Comparison of ENCODE assay signal across 13 cellular contexts in the genomic region with DNA sequence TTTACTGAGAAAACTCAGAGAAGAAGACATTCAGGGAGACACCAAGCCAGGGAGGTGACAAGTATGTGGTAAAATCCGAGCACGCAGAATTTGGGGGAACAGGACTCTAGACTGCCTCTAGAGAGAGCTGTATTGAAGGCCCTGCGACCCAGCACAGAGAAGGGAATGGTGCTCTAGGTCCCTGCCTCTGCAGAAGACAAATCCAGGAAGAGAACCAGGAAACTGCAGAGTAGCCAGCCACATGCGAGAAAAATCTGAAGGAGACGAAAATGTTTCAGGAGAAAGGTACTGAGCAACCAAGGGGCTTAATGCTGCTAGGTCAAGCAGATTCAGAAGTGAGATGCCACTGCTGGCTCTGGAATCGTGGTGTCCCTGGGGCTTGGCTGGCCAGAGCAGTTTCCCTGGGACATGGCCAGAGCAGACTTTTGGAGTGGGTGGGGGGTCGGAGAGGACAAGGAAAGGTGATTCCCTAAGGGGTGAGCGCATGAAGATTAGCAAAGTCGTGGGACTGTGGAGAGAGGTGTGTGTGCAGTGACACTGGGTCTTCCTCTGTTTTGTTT.
A peak's percentile ranks its signal among the peaks of the same experiment; 100 is the strongest.
DNase-seq lines count a peak whose midpoint lies in the region; ATAC-seq and TF ChIP-seq lines count a peak whose summit lies in the region.
"Had no signal": no experiment of that assay in that cellular context is flagged by ENCODE, and none has a peak within 500 bp of the region (broad histone marks: within the 10 kb centered on the region; RNA-seq: fewer than 3 reads in every experiment).

No MANE protein-coding gene starts in this region.

- peak; percentile 56 for DNase-seq in right atrium auricular region (ENCODE audit: low spot score)
- no peak for DNase-seq in left ventricle myocardium superior
- no peak for DNase-seq in activated CD8-positive, alpha-beta T cell treated with anti-CD3 and anti-CD28 coated beads for 36 hours
- no peak for DNase-seq in fibroblast of lung (ENCODE audit: low read depth in 2 of 2)
- no peak for DNase-seq in GOT3 (lab: John Stamatoyannopoulos, UW)
- no peak for DNase-seq in NCI-H524 (lab: John Stamatoyannopoulos, UW)
- no peak for DNase-seq in 8988T
- DNase-seq: C1 segment of cervical spinal cord; gastrocnemius medialis; MM.1S; stimulated activated CD4-positive, alpha-beta T cell treated with anti-CD3 and anti-CD28 coated beads, Interleukin-12 subunit alpha, Interleukin-12 subunit beta, amount 100 ng/mL, for 4 hours had no signal

- peaks cover 43% of the 10 kb centered on the region for H3K4me1 Mint-ChIP-seq in activated CD8-positive, alpha-beta T cell treated with anti-CD3 and anti-CD28 coated beads for 36 hours (ENCODE audit: low read depth)

- peak overlapping the region; percentile 5 for H3K4me3 Mint-ChIP-seq in activated CD8-positive, alpha-beta T cell treated with anti-CD3 and anti-CD28 coated beads for 36 hours

- TF ChIP-seq CTCF in right atrium auricular region (IDR thresholded peaks at IDR 0.05), result no peak
- no peak for TF ChIP-seq CTCF in activated CD8-positive, alpha-beta T cell treated with anti-CD3 and anti-CD28 coated beads for 36 hours (IDR thresholded peaks at IDR 0.05)
- TF ChIP-seq CTCF in fibroblast of lung (conservative IDR thresholded peaks at IDR 0.05 in 1 of 2, IDR thresholded peaks at IDR 0.05 in 1 of 2; ENCODE audit: low read depth in 1 of 2, low read length in 2 of 2), result no peak

- intact Hi-C loops in left ventricle myocardium superior (cut with micrococcal nuclease), result no loop called here
- intact Hi-C loops in activated CD8-positive, alpha-beta T cell treated with anti-CD3 and anti-CD28 coated beads for 36 hours (cut with micrococcal nuclease), result no loop called here

- no peaks in the 10 kb centered on the region for H3K27me3 Mint-ChIP-seq in activated CD8-positive, alpha-beta T cell treated with anti-CD3 and anti-CD28 coated beads for 36 hours

- H3K36me3 ChIP-seq in right atrium auricular region (no peaks in the 10 kb centered on the region), fibroblast of lung (ENCODE audit: control insufficient read depth, insufficient read depth, low read length) (no peaks in the 10 kb centered on the region)
- H3K36me3 ChIP-seq: gastrocnemius medialis, tibial nerve had no signal

- H3K9me3 ChIP-seq in right atrium auricular region (no peaks in the 10 kb centered on the region), fibroblast of lung (ENCODE audit: control insufficient read depth, insufficient read depth, low read depth, low read length) (no peaks in the 10 kb centered on the region)
- H3K9me3 ChIP-seq: gastrocnemius medialis had no signal

- POLR2A ChIA-PET in activated CD8-positive, alpha-beta T cell treated with anti-CD3 and anti-CD28 coated beads for 36 hours (lab: Charles Lee), result interaction anchor here (0.8 kb wide), 1 partner anchor 157 kb away, joined by 3 read pairs; no protein-coding TSS in a partner anchor

- no peak overlapping the region for H3K4me2 ChIP-seq in fibroblast of lung (ENCODE audit: extremely low read depth, insufficient read depth, low read length)

- CTCF ChIA-PET in activated CD8-positive, alpha-beta T cell treated with anti-CD3 and anti-CD28 coated beads for 36 hours (lab: Charles Lee), result no interaction called here

- no peaks in the 10 kb centered on the region for H3K36me3 Mint-ChIP-seq in activated CD8-positive, alpha-beta T cell treated with anti-CD3 and anti-CD28 coated beads for 36 hours (ENCODE audit: low read depth)

- no peaks in the 10 kb centered on the region for H3K27me3 ChIP-seq in right atrium auricular region
- no peaks in the 10 kb centered on the region for H3K27me3 ChIP-seq in fibroblast of lung (ENCODE audit: control insufficient read depth, insufficient read depth, low read length)
- H3K27me3 ChIP-seq: gastrocnemius medialis, tibial nerve had no signal

- no peaks in the 10 kb centered on the region for H3K9me3 Mint-ChIP-seq in activated CD8-positive, alpha-beta T cell treated with anti-CD3 and anti-CD28 coated beads for 36 hours

- H3K27ac ChIP-seq in right atrium auricular region (no peak overlapping the region), fibroblast of lung (ENCODE audit: insufficient read depth, low read length) (peak overlapping the region; percentile 20)
- H3K27ac ChIP-seq: gastrocnemius medialis had no signal

- H3K4me3 ChIP-seq in right atrium auricular region, result no peak overlapping the region
- no peak overlapping the region for H3K4me3 ChIP-seq in fibroblast of lung (replicated peaks in 1 of 4; ENCODE audit: control extremely low read depth in 1 of 4, insufficient read depth in 1 of 4, low read depth in 3 of 4, low read length in 4 of 4)
- H3K4me3 ChIP-seq: gastrocnemius medialis, tibial nerve had no signal

- H2AFZ ChIP-seq in fibroblast of lung (ENCODE audit: low read length), result no peak overlapping the region

- H3K4me1 ChIP-seq in right atrium auricular region, result peaks cover 0 to 10% of the 10 kb centered on the region in 2 donors
- peaks cover 2% of the 10 kb centered on the region for H3K4me1 ChIP-seq in fibroblast of lung (ENCODE audit: control insufficient read depth, extremely low read depth, insufficient read depth, low read length)
- H3K4me1 ChIP-seq: gastrocnemius medialis, tibial nerve had no signal

- H3K9ac ChIP-seq in fibroblast of lung (ENCODE audit: insufficient read depth, low read length), result no peak overlapping the region

- ATAC-seq in left ventricle myocardium superior, result no peak
- no peak for ATAC-seq in activated CD8-positive, alpha-beta T cell treated with anti-CD3 and anti-CD28 coated beads for 36 hours
- no peak for ATAC-seq in GM21515 (IDR thresholded peaks at IDR 0.05; ENCODE audit: unreplicated experiment)
- ATAC-seq: gastrocnemius medialis had no signal

- no peaks in the 10 kb centered on the region for H4K20me1 ChIP-seq in fibroblast of lung (ENCODE audit: control insufficient read depth, extremely low read depth, insufficient read depth, low read length)

- H3K27ac Mint-ChIP-seq in activated CD8-positive, alpha-beta T cell treated with anti-CD3 and anti-CD28 coated beads for 36 hours, result peak overlapping the region; percentile 28

- H3K79me2 ChIP-seq in fibroblast of lung (ENCODE audit: control insufficient read depth, insufficient read depth, low read length), result no peaks in the 10 kb centered on the region
